Comparison of ENCODE assay signal across 1 cellular context in genomic region chr15:65386376-65386775, GRCh38.
TF ChIP-seq lines count a peak whose summit lies in the region.

No MANE protein-coding gene starts in this region.

TF ChIP-seq in H1, 55 proteins besides CTCF, POLR2A, EP300 and RAD21:
- TF ChIP-seq GTF2F1 (IDR thresholded peaks at IDR 0.05; ENCODE audit: borderline replicate concordance, low read depth, low read length), result no peak
- no peak for TF ChIP-seq NRF1 (IDR thresholded peaks at IDR 0.05; ENCODE audit: low read depth, low read length)
- TF ChIP-seq, protein P1, sequence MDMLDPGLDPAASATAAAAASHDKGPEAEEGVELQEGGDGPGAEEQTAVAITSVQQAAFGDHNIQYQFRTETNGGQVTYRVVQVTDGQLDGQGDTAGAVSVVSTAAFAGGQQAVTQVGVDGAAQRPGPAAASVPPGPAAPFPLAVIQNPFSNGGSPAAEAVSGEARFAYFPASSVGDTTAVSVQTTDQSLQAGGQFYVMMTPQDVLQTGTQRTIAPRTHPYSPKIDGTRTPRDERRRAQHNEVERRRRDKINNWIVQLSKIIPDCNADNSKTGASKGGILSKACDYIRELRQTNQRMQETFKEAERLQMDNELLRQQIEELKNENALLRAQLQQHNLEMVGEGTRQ (IDR thresholded peaks at IDR 0.05; ENCODE audit: low read length), result no peak
- TF ChIP-seq, protein P2, sequence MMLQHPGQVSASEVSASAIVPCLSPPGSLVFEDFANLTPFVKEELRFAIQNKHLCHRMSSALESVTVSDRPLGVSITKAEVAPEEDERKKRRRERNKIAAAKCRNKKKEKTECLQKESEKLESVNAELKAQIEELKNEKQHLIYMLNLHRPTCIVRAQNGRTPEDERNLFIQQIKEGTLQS (IDR thresholded peaks at IDR 0.05; ENCODE audit: insufficient read depth, low read depth, low read length), result no peak
- no peak for TF ChIP-seq SUZ12 (IDR thresholded peaks at IDR 0.05; ENCODE audit: low read length)
- no peak for TF ChIP-seq PHF8 (conservative IDR thresholded peaks at IDR 0.05; ENCODE audit: low read depth, low read length)
- TF ChIP-seq SP1 (IDR thresholded peaks at IDR 0.05; ENCODE audit: low read depth, low read length), result no peak
